In genomic region chr4:6392407-6392806, GRCh38 we compare ENCODE assay signal across 26 cellular contexts.
"Had no signal": no experiment of that assay in that cellular context is flagged by ENCODE, and none has a peak within 500 bp of the region (broad histone marks: within the 10 kb centered on the region; RNA-seq: fewer than 3 reads in every experiment).

No MANE protein-coding gene starts in this region.

- ATAC-seq: left cardiac atrium; left lobe of liver; lower lobe of right lung; naive thymus-derived CD8-positive, alpha-beta T cell; pancreas; right cardiac atrium; sciatic nerve; stimulated activated naive B cell treated with anti-CD40 and anti-IgM and Interleukin-4, amounts not matched to agents 10 μg/mL and 1 μg/mL and 100 μg/mL, for 72 hours; stimulated activated naive CD8-positive, alpha-beta T cell treated with anti-CD3 and anti-CD28 coated beads, Interleukin-15, Interleukin-2, amounts not matched to agents 100 U/mL and 50 U/mL, for 24 hours had no signal

- H3K4me1 ChIP-seq: lower lobe of right lung, pancreas, prostate gland, thyroid gland, transverse colon, upper lobe of left lung had no signal

- DNase-seq: islet precursor cell; kidney glomerular epithelial cell; left cardiac atrium; lower lobe of right lung; mesenchymal stem cell; naive thymus-derived CD8-positive, alpha-beta T cell; nucleus accumbens; retina; right cardiac atrium; stimulated activated CD4-positive, alpha-beta T cell treated with anti-CD3 and anti-CD28 coated beads, Interleukin-12 subunit alpha, Interleukin-12 subunit beta, amount 100 ng/mL, for 4 hours; stimulated activated CD4-positive, alpha-beta T cell treated with anti-CD3 and anti-CD28 coated beads, Interleukin-15, amount 100 ng/mL, for 24 hours; stimulated activated CD4-positive, alpha-beta T cell treated with anti-CD3 and anti-CD28 coated beads, Interleukin-2, amount 100 ng/mL, for 24 hours; stimulated activated CD4-positive, alpha-beta T cell treated with anti-CD3 and anti-CD28 coated beads, Interleukin-4, amount 100 ng/mL, for 1 hour; stimulated activated naive B cell treated with anti-CD40 and anti-IgM and Interleukin-4, amounts not matched to agents 10 μg/mL and 1 μg/mL and 100 μg/mL, for 72 hours; stimulated activated naive CD8-positive, alpha-beta T cell treated with anti-CD3 and anti-CD28 coated beads, Interleukin-15, Interleukin-2, amounts not matched to agents 100 U/mL and 50 U/mL, for 24 hours; stomach; testis; thyroid gland; transverse colon; upper lobe of left lung had no signal

- H3K9me3 ChIP-seq: lower lobe of right lung, pancreas, prostate gland, stomach, testis, thyroid gland, transverse colon, upper lobe of left lung, vagina had no signal

- H3K36me3 ChIP-seq: lower lobe of right lung, pancreas, prostate gland, stomach, thyroid gland, transverse colon, upper lobe of left lung, vagina had no signal

- H3K27ac ChIP-seq: lower lobe of right lung, pancreas, prostate gland, stomach, testis, thyroid gland, transverse colon, upper lobe of left lung had no signal

- H3K4me3 ChIP-seq: lower lobe of right lung, pancreas, prostate gland, skin epidermis, stomach, testis, thyroid gland, transverse colon, upper lobe of left lung, vagina had no signal

- H3K27me3 ChIP-seq: pancreas, testis, thyroid gland, upper lobe of left lung, vagina had no signal
